In the genomic region with DNA sequence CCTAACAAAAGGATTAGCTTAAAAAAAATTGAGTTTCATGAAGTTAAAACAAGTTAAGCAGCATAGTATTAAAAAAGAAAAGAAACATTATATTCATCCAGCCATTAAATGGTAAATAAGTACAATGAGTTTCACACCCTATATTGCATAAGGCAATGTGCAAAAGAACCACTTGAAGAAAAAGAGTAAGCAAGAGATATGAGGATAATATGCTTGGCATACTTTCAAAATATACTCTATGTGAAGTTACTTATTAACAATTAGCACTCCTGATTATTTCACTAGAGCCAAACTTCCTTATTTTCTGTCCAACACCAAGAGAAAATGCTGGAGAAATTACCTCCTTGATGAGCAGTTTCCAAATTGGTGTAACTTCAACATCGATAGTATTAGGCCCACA, we compare ENCODE assay signal across 25 cellular contexts.
"Had no signal": no experiment of that assay in that cellular context is flagged by ENCODE, and none has a peak within 500 bp of the region (broad histone marks: within the 10 kb centered on the region; RNA-seq: fewer than 3 reads in every experiment).

No MANE protein-coding gene starts in this region.

- H3K36me3 ChIP-seq: adrenal gland, breast epithelium, SJCRH30, WERI-Rb-1 had no signal

- H3K4me1 Mint-ChIP-seq: activated CD4-positive, alpha-beta T cell treated with anti-CD3 and anti-CD28 coated beads for 36 hours; activated naive CD8-positive, alpha-beta T cell treated with anti-CD3 and anti-CD28 coated beads, Interleukin-2, amount 10 ng/mL, durations not matched to agents 7 days and 5 days had no signal

- H3K27ac Mint-ChIP-seq: activated CD4-positive, alpha-beta T cell treated with anti-CD3 and anti-CD28 coated beads for 36 hours; activated CD8-positive, alpha-beta T cell treated with anti-CD3 and anti-CD28 coated beads, Interleukin-2, amount 10 ng/mL, durations not matched to agents 7 days and 5 days; activated naive CD8-positive, alpha-beta T cell treated with anti-CD3 and anti-CD28 coated beads, Interleukin-2, amount 10 ng/mL, durations not matched to agents 7 days and 5 days had no signal

- H3K36me3 Mint-ChIP-seq: activated naive CD8-positive, alpha-beta T cell treated with anti-CD3 and anti-CD28 coated beads, Interleukin-2, amount 10 ng/mL, durations not matched to agents 7 days and 5 days had no signal

- ATAC-seq: activated CD4-positive, alpha-beta T cell treated with anti-CD3 and anti-CD28 coated beads for 36 hours; activated CD8-positive, alpha-beta T cell treated with anti-CD3 and anti-CD28 coated beads, Interleukin-2, amount 10 ng/mL, durations not matched to agents 7 days and 5 days; Right ventricle myocardium inferior had no signal

- H3K4me1 ChIP-seq: adrenal gland, breast epithelium, SJCRH30 had no signal

- DNase-seq: activated CD4-positive, alpha-beta T cell treated with anti-CD3 and anti-CD28 coated beads for 36 hours; activated CD8-positive, alpha-beta memory T cell treated with anti-CD3 and anti-CD28 coated beads, Interleukin-2, amount 50 U/mL, for 48 hours; activated CD8-positive, alpha-beta T cell treated with anti-CD3 and anti-CD28 coated beads, Interleukin-2, amount 10 ng/mL, durations not matched to agents 7 days and 5 days; activated naive CD4-positive, alpha-beta T cell treated with anti-CD3 and anti-CD28 coated beads, Interleukin-2, amount 50 U/mL, for 16 hours; activated naive CD8-positive, alpha-beta T cell treated with anti-CD3 and anti-CD28 coated beads, Interleukin-2, amount 10 ng/mL, durations not matched to agents 7 days and 5 days; activated T-cell treated with anti-CD3 and anti-CD28 coated beads, Interleukin-2, amount 50 U/mL, for 1 hour; adrenal gland; anterior cingulate cortex; IMR-90; Kasumi-1; KBM-7; NCI-H1048; NCI-H1694; NCI-H2029; NCI-H2107; NCI-H2171 treated with DMSO at 0.1 percent for 48 hours; NCI-H226; NCI-H526; NCI-H774; SJCRH30; SK-N-SH; T-helper 1 cell; WERI-Rb-1 had no signal

- H3K27ac ChIP-seq: adrenal gland, breast epithelium, SJCRH30, WERI-Rb-1 had no signal

- H3K9me3 Mint-ChIP-seq: activated naive CD8-positive, alpha-beta T cell treated with anti-CD3 and anti-CD28 coated beads, Interleukin-2, amount 10 ng/mL, durations not matched to agents 7 days and 5 days had no signal

- H3K27me3 ChIP-seq: adrenal gland, breast epithelium, SJCRH30 had no signal

- H3K4me3 ChIP-seq: adrenal gland, breast epithelium, SJCRH30 had no signal

- H3K4me3 Mint-ChIP-seq: activated CD4-positive, alpha-beta T cell treated with anti-CD3 and anti-CD28 coated beads for 36 hours; activated CD8-positive, alpha-beta T cell treated with anti-CD3 and anti-CD28 coated beads, Interleukin-2, amount 10 ng/mL, durations not matched to agents 7 days and 5 days; activated naive CD8-positive, alpha-beta T cell treated with anti-CD3 and anti-CD28 coated beads, Interleukin-2, amount 10 ng/mL, durations not matched to agents 7 days and 5 days had no signal

- H3K9me3 ChIP-seq: breast epithelium, SJCRH30, SK-N-SH had no signal

- H3K27me3 Mint-ChIP-seq: activated naive CD8-positive, alpha-beta T cell treated with anti-CD3 and anti-CD28 coated beads, Interleukin-2, amount 10 ng/mL, durations not matched to agents 7 days and 5 days had no signal
